ENCODE assay signal across 18 cellular contexts in the genomic region with DNA sequence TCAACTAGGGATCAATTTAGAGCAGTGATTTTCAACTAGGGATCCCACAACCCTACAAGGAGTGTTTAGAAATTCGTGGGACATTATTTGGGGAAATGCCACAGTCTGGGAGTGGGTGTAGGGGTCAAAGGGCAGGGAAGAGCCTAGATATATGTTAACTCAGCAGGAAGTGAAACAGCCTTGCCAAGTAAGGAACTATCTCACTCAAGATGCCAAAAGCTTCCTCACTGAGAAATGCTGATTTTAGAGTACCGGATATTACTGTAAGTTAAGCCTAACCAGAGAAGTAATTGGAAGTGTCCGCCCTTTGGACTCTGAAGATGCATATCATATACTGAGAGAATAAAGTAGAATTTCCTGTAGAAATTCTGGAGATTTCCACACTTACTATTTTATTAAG.
A peak's percentile ranks its signal among the peaks of the same experiment; 100 is the strongest.
DNase-seq lines count a peak whose midpoint lies in the region; ATAC-seq, FAIRE-seq and TF ChIP-seq lines count a peak whose summit lies in the region.
"Had no signal": no experiment of that assay in that cellular context is flagged by ENCODE, and none has a peak within 500 bp of the region (broad histone marks: within the 10 kb centered on the region; RNA-seq: fewer than 3 reads in every experiment).

No MANE protein-coding gene starts in this region.

- H3K27me3 Mint-ChIP-seq in dendritic cell treated with granulocyte-macrophage colony-stimulating factor and Interleukin-4, amounts not matched to agents 40 ng/mL and 50 ng/mL, for 4 days: no peaks in the 10 kb centered on the region
- no peaks in the 10 kb centered on the region for H3K27me3 Mint-ChIP-seq in naive thymus-derived CD4-positive, alpha-beta T cell

- peaks cover 40% of the 10 kb centered on the region for H3K4me1 Mint-ChIP-seq in dendritic cell treated with granulocyte-macrophage colony-stimulating factor and Interleukin-4, amounts not matched to agents 40 ng/mL and 50 ng/mL, for 4 days (ENCODE audit: low read depth)
- H3K4me1 Mint-ChIP-seq in naive thymus-derived CD4-positive, alpha-beta T cell: peaks cover 19 to 68% (median 64%) of the 10 kb centered on the region in 7 donors

- CTCF ChIA-PET in naive thymus-derived CD4-positive, alpha-beta T cell (lab: Charles Lee): no interaction called here

- POLR2A ChIA-PET in naive thymus-derived CD4-positive, alpha-beta T cell (lab: Charles Lee): no interaction called here

- in situ Hi-C loops in gastrocnemius medialis (cut with MboI; ENCODE audit: low sequenced_read_pairs in 4 of 4): no loop called here

- intact Hi-C loops in dendritic cell treated with granulocyte-macrophage colony-stimulating factor and Interleukin-4, amounts not matched to agents 40 ng/mL and 50 ng/mL, for 4 days (cut with micrococcal nuclease): no loop called here
- intact Hi-C loops in naive thymus-derived CD4-positive, alpha-beta T cell (cut with micrococcal nuclease): no loop called here
- intact Hi-C loops in gastrocnemius medialis (cut with DNase I; ENCODE audit: low total_unique reads): no loop called here

- FAIRE-seq in GM19239 (lab: Jason Lieb, UNC): peak; percentile 26
- FAIRE-seq: D721Med, HTR-8/SVneo had no signal

- peak; percentile 29 for ATAC-seq in naive thymus-derived CD4-positive, alpha-beta T cell
- no peak for ATAC-seq in gastrocnemius medialis
- ATAC-seq: CD8-positive, alpha-beta T cell had no signal

- no peak overlapping the region for H3K4me3 ChIP-seq in naive thymus-derived CD4-positive, alpha-beta T cell (ENCODE audit: low read length)
- H3K4me3 ChIP-seq in gastrocnemius medialis: no peak overlapping the region
- H3K4me3 ChIP-seq: PC-9, SK-N-MC had no signal

- no peak overlapping the region for H3K27ac ChIP-seq in naive thymus-derived CD4-positive, alpha-beta T cell (ENCODE audit: low read depth, low read length)
- H3K27ac ChIP-seq in gastrocnemius medialis: no peak overlapping the region
- H3K27ac ChIP-seq: HL-60, PC-9, SK-N-MC had no signal

- no peak for TF ChIP-seq CTCF in gastrocnemius medialis (IDR thresholded peaks at IDR 0.05 in 4 of 5, conservative IDR thresholded peaks at IDR 0.05 in 1 of 5)

- TF ChIP-seq POLR2A in gastrocnemius medialis (IDR thresholded peaks at IDR 0.05): no peak

- no peaks in the 10 kb centered on the region for H3K27me3 ChIP-seq in naive thymus-derived CD4-positive, alpha-beta T cell (ENCODE audit: control insufficient read depth in 2 of 2, insufficient read depth in 2 of 2, low read length in 2 of 2)
- H3K27me3 ChIP-seq in gastrocnemius medialis: no peaks in the 10 kb centered on the region

- no peaks in the 10 kb centered on the region for H3K9me3 ChIP-seq in naive thymus-derived CD4-positive, alpha-beta T cell (ENCODE audit: control insufficient read depth in 2 of 3, low read length in 3 of 3)
- H3K9me3 ChIP-seq in gastrocnemius medialis: no peaks in the 10 kb centered on the region

- H3K27ac Mint-ChIP-seq in dendritic cell treated with granulocyte-macrophage colony-stimulating factor and Interleukin-4, amounts not matched to agents 40 ng/mL and 50 ng/mL, for 4 days: peak overlapping the region; percentile 73
- H3K27ac Mint-ChIP-seq in naive thymus-derived CD4-positive, alpha-beta T cell: peak overlapping the region in 1 of 9 donors; percentile 70
- H3K27ac Mint-ChIP-seq: CD8-positive, alpha-beta T cell had no signal

- H3K9me3 Mint-ChIP-seq in dendritic cell treated with granulocyte-macrophage colony-stimulating factor and Interleukin-4, amounts not matched to agents 40 ng/mL and 50 ng/mL, for 4 days: peaks cover 14% of the 10 kb centered on the region
- H3K9me3 Mint-ChIP-seq in naive thymus-derived CD4-positive, alpha-beta T cell: peaks cover 0 to 2% (median 0%) of the 10 kb centered on the region in 11 donors
- H3K9me3 Mint-ChIP-seq: CD8-positive, alpha-beta T cell had no signal

- peaks cover 6 to 23% of the 10 kb centered on the region in 2 donors for H3K4me1 ChIP-seq in naive thymus-derived CD4-positive, alpha-beta T cell (ENCODE audit: control insufficient read depth in 2 of 2, insufficient read depth in 2 of 2, low read length in 2 of 2)
- H3K4me1 ChIP-seq in gastrocnemius medialis: peaks cover 8 to 18% of the 10 kb centered on the region in 2 donors

- peaks cover 11% of the 10 kb centered on the region for H3K36me3 Mint-ChIP-seq in dendritic cell treated with granulocyte-macrophage colony-stimulating factor and Interleukin-4, amounts not matched to agents 40 ng/mL and 50 ng/mL, for 4 days (ENCODE audit: low read depth)
- peaks cover 0 to 2% (median 0%) of the 10 kb centered on the region in 5 donors for H3K36me3 Mint-ChIP-seq in naive thymus-derived CD4-positive, alpha-beta T cell
- H3K36me3 Mint-ChIP-seq: CD8-positive, alpha-beta T cell had no signal

- no peak overlapping the region for H3K4me3 Mint-ChIP-seq in dendritic cell treated with granulocyte-macrophage colony-stimulating factor and Interleukin-4, amounts not matched to agents 40 ng/mL and 50 ng/mL, for 4 days
- H3K4me3 Mint-ChIP-seq in naive thymus-derived CD4-positive, alpha-beta T cell: peak overlapping the region in 1 of 10 donors; percentile 6
- H3K4me3 Mint-ChIP-seq: CD8-positive, alpha-beta T cell had no signal

- no peaks in the 10 kb centered on the region for H3K36me3 ChIP-seq in naive thymus-derived CD4-positive, alpha-beta T cell (ENCODE audit: control insufficient read depth in 2 of 3, insufficient read depth in 3 of 3, low read length in 3 of 3)
- no peaks in the 10 kb centered on the region for H3K36me3 ChIP-seq in gastrocnemius medialis

- no peak for DNase-seq in GM19239 (ENCODE audit: insufficient read length, low spot score)
- peak; percentile 47 to 86 for DNase-seq in NOMO-1 (lab: John Stamatoyannopoulos, UW; ENCODE audit: unreplicated experiment in 2 of 2)
- DNase-seq in naive thymus-derived CD4-positive, alpha-beta T cell: no peak
- DNase-seq in NAMALWA (ENCODE audit: low spot score): no peak
- DNase-seq in gastrocnemius medialis: no peak
- no peak for DNase-seq in SW 1271 (lab: John Stamatoyannopoulos, UW)
- DNase-seq: CD8-positive, alpha-beta T cell; DMS79 treated with DMSO at 0.1 percent for 48 hours; H7; NCI-H1417 treated with DMSO at 0.1 percent for 48 hours; NCI-H1930; NCI-H526 treated with DMSO at 0.1 percent for 48 hours; PC-9 had no signal

Comparison
In these comparisons a context has a peak if more than half of its experiments do, and no peak if none do; other contexts are left out.
1. DNase-seq: peak in NOMO-1 (2 of 2); none in GM19239 (single experiment), naive thymus-derived CD4-positive, alpha-beta T cell (0 of 9), NAMALWA (single experiment), gastrocnemius medialis (0 of 2) and SW 1271 (0 of 2).